In genomic region chr7:2072042-2072441, GRCh38 we compare ENCODE assay signal across 9 cellular contexts.
A peak's percentile ranks its signal among the peaks of the same experiment; 100 is the strongest.
DNase-seq lines count a peak whose midpoint lies in the region; ATAC-seq lines count a peak whose summit lies in the region.
"Had no signal": no experiment of that assay in that cellular context is flagged by ENCODE, and none has a peak within 500 bp of the region (broad histone marks: within the 10 kb centered on the region; RNA-seq: fewer than 3 reads in every experiment).

No MANE protein-coding gene starts in this region.

- ATAC-seq in GM18873 (IDR thresholded peaks at IDR 0.05; ENCODE audit: low FRiP score, unreplicated experiment) = peak; percentile 82
- ATAC-seq in GM21717 (IDR thresholded peaks at IDR 0.05; ENCODE audit: unreplicated experiment) = peak; percentile 82
- peak; percentile 81 for ATAC-seq in HG03439 (IDR thresholded peaks at IDR 0.05; ENCODE audit: unreplicated experiment)
- ATAC-seq: SK-N-SH treated with all-trans-retinoic acid at 6 μM for 48 hours had no signal

- peak; percentile 31 for DNase-seq in stimulated activated CD8-positive, alpha-beta memory T cell treated with anti-CD3 and anti-CD28 coated beads, Interleukin-4, amount 100 ng/mL, for 48 hours
- no peak for DNase-seq in central memory CD4-positive, alpha-beta T cell
- DNase-seq in COR-L47 (lab: John Stamatoyannopoulos, UW) (no peak), amygdala (lab: John Stamatoyannopoulos, UW) (no peak)
- DNase-seq: NCI-H2107 had no signal
